Comparison of ENCODE assay signal across 12 cellular contexts in the genomic region with DNA sequence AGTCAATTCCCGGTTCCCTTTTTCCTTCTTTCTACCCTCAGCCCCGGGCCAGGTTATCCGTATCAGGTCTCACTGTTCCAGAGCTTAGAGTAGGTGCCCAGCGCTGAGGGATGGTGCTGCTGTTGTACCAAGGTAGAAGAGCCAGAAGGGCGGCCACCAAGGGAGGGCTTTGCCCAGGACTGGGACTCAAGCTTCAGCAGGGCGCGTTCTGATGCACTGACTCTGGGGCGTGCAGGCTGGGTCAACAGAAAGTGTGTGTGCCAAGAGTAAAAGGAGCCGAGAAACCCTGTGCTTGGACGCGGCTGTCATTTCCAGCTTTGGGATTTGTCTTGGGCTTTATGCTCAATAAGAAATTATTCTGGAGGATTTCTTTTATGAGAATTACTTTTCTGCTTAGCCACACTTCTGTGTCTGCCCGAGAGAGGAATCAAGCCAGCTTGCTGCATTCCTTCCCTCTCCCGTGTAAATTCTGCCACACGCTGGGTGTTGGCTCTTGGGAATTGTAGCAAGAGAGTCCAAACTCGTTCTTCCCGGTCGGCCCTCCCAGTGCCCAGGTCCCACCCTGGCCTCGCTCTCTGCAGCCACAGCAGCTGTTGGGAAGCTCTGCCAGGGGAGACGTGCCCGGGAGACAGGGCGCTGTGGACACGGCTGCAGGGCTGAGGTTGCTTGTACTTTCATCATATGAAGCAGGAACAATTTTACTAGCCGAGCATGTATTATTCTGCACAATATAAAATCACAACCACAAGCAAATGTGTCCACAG.
DNase-seq lines count a peak whose midpoint lies in the region; ATAC-seq and TF ChIP-seq lines count a peak whose summit lies in the region.
"Had no signal": no experiment of that assay in that cellular context is flagged by ENCODE, and none has a peak within 500 bp of the region (broad histone marks: within the 10 kb centered on the region; RNA-seq: fewer than 3 reads in every experiment).

No MANE protein-coding gene starts in this region.

- H4K20me1 ChIP-seq in fibroblast of lung (ENCODE audit: control insufficient read depth, extremely low read depth, insufficient read depth, low read length) = no peaks in the 10 kb centered on the region
- H4K20me1 ChIP-seq in osteoblast (ENCODE audit: insufficient read depth, low read length) = no peaks in the 10 kb centered on the region

- TF ChIP-seq CTCF in fibroblast of lung (conservative IDR thresholded peaks at IDR 0.05 in 1 of 2, IDR thresholded peaks at IDR 0.05 in 1 of 2; ENCODE audit: low read depth in 1 of 2, low read length in 2 of 2) = no peak
- no peak for TF ChIP-seq CTCF in osteoblast (IDR thresholded peaks at IDR 0.05; ENCODE audit: extremely low read depth, low read depth, low read length)
- no peak for TF ChIP-seq CTCF in A673 (conservative IDR thresholded peaks at IDR 0.05; ENCODE audit: low read depth, low read length)

- no peaks in the 10 kb centered on the region for H3K9me3 ChIP-seq in SJCRH30 (replicated peaks)
- H3K9me3 ChIP-seq in fibroblast of lung (ENCODE audit: control insufficient read depth, insufficient read depth, low read depth, low read length) = no peaks in the 10 kb centered on the region
- H3K9me3 ChIP-seq in osteoblast (ENCODE audit: low read depth, low read length) = no peaks in the 10 kb centered on the region
- H3K9me3 ChIP-seq in A673 (ENCODE audit: low read depth, low read length, poor library complexity, severe bottlenecking) = no peaks in the 10 kb centered on the region
- H3K9me3 ChIP-seq: BLaER1 treated with 17β-estradiol and CSF1 and Interleukin-3, amounts not matched to agents 10 nM and 100 nM had no signal

- no peaks in the 10 kb centered on the region for H3K79me2 ChIP-seq in fibroblast of lung (ENCODE audit: control insufficient read depth, insufficient read depth, low read length)
- no peaks in the 10 kb centered on the region for H3K79me2 ChIP-seq in osteoblast (ENCODE audit: insufficient read depth, low read length)

- H3K4me2 ChIP-seq in fibroblast of lung (ENCODE audit: extremely low read depth, insufficient read depth, low read length) (peak overlapping the region; percentile 84), osteoblast (ENCODE audit: insufficient read depth, low read length) (peak overlapping the region; percentile 81)
- H3K4me2 ChIP-seq: BLaER1 treated with 17β-estradiol and CSF1 and Interleukin-3, amounts not matched to agents 10 nM and 100 nM had no signal

- peaks cover 16% of the 10 kb centered on the region for H3K4me1 ChIP-seq in SJCRH30
- H3K4me1 ChIP-seq in fibroblast of lung (ENCODE audit: control insufficient read depth, extremely low read depth, insufficient read depth, low read length) = peaks cover 7% of the 10 kb centered on the region
- H3K4me1 ChIP-seq in osteoblast (ENCODE audit: insufficient read depth, low read length) = peaks cover 28% of the 10 kb centered on the region
- H3K4me1 ChIP-seq in A673 (ENCODE audit: insufficient read depth, low read length, poor library complexity, severe bottlenecking) = no peaks in the 10 kb centered on the region

- H3K36me3 ChIP-seq in SJCRH30 = no peaks in the 10 kb centered on the region
- H3K36me3 ChIP-seq in fibroblast of lung (ENCODE audit: control insufficient read depth, insufficient read depth, low read length) = peaks cover 4% of the 10 kb centered on the region
- peaks cover 11% of the 10 kb centered on the region for H3K36me3 ChIP-seq in osteoblast (ENCODE audit: insufficient read depth, low read length)
- no peaks in the 10 kb centered on the region for H3K36me3 ChIP-seq in A673 (ENCODE audit: insufficient read depth, low read length, poor library complexity, severe bottlenecking)

- DNase-seq in AG20443 (ENCODE audit: low spot score) (peak; percentile 52), SJCRH30 (peak; percentile 53 to 62), fibroblast of lung (ENCODE audit: low read depth in 2 of 2) (peak; percentile 34 to 89), osteoblast (ENCODE audit: insufficient read length, low spot score, missing footprints) (peak; percentile 83), A673 (ENCODE audit: low spot score) (no peak), ureter (ENCODE audit: low spot score) (no peak)
- DNase-seq: activated CD4-positive, alpha-beta T cell treated with anti-CD3 and anti-CD28 coated beads for 48 hours; activated naive CD4-positive, alpha-beta T cell treated with anti-CD3 and anti-CD28 coated beads, Interleukin-2, amount 10 ng/mL, durations not matched to agents 7 days and 5 days had no signal

- no peak overlapping the region for H3K27ac ChIP-seq in SJCRH30
- H3K27ac ChIP-seq in fibroblast of lung (ENCODE audit: insufficient read depth, low read length) = peak overlapping the region; percentile 14
- peak overlapping the region; percentile 45 for H3K27ac ChIP-seq in osteoblast (ENCODE audit: low read depth, low read length)
- no peak overlapping the region for H3K27ac ChIP-seq in A673 (ENCODE audit: low read depth, low read length, poor library complexity, severe bottlenecking)
- H3K27ac ChIP-seq: BLaER1 treated with 17β-estradiol and CSF1 and Interleukin-3, amounts not matched to agents 10 nM and 100 nM had no signal

- H2AFZ ChIP-seq in fibroblast of lung (ENCODE audit: low read length) = no peak overlapping the region
- peak overlapping the region; percentile 57 for H2AFZ ChIP-seq in osteoblast (ENCODE audit: low read length)

- ATAC-seq in HG03039 (IDR thresholded peaks at IDR 0.05; ENCODE audit: unreplicated experiment) = no peak
- ATAC-seq in GM21723 (IDR thresholded peaks at IDR 0.05; ENCODE audit: unreplicated experiment) = no peak

- CTCF ChIA-PET in A673 (lab: Charles Lee) = no interaction called here

- peak overlapping the region; percentile 5 for H3K9ac ChIP-seq in fibroblast of lung (ENCODE audit: insufficient read depth, low read length)
- H3K9ac ChIP-seq: BLaER1 treated with 17β-estradiol and CSF1 and Interleukin-3, amounts not matched to agents 10 nM and 100 nM had no signal

- BruUV-seq in A673 (replicated peaks; lab: Mats Ljungman, UMichigan) = no TSS peak

- POLR2A ChIA-PET in A673 (lab: Charles Lee; ENCODE audit: low non-redundant PET) = no interaction called here

- H3K27me3 ChIP-seq in SJCRH30 = no peaks in the 10 kb centered on the region
- no peaks in the 10 kb centered on the region for H3K27me3 ChIP-seq in fibroblast of lung (ENCODE audit: control insufficient read depth, insufficient read depth, low read length)
- H3K27me3 ChIP-seq in osteoblast (ENCODE audit: insufficient read depth, low read length) = no peaks in the 10 kb centered on the region
- no peaks in the 10 kb centered on the region for H3K27me3 ChIP-seq in A673 (replicated peaks; ENCODE audit: insufficient read depth, low read depth, low read length, poor library complexity)
- H3K27me3 ChIP-seq: BLaER1 treated with 17β-estradiol and CSF1 and Interleukin-3, amounts not matched to agents 10 nM and 100 nM had no signal

- intact Hi-C loops in A673 (cut with micrococcal nuclease; ENCODE audit: unreplicated experiment) = no loop called here

- H3K4me3 ChIP-seq in SJCRH30 = no peak overlapping the region
- H3K4me3 ChIP-seq in fibroblast of lung (replicated peaks in 1 of 4; ENCODE audit: control extremely low read depth in 1 of 4, insufficient read depth in 1 of 4, low read depth in 3 of 4, low read length in 4 of 4) = peak overlapping the region in 3 of 4 experiments; percentile 8 to 34 (median 17)
- peak overlapping the region; percentile 61 for H3K4me3 ChIP-seq in osteoblast (ENCODE audit: insufficient read depth, low read length)
- no peak overlapping the region for H3K4me3 ChIP-seq in A673 (ENCODE audit: low read depth, low read length, poor library complexity, severe bottlenecking)
- H3K4me3 ChIP-seq: BLaER1 treated with 17β-estradiol and CSF1 and Interleukin-3, amounts not matched to agents 10 nM and 100 nM; lung had no signal

Comparison
In these comparisons a context has a peak if more than half of its experiments do, and no peak if none do; other contexts are left out.
1. DNase-seq: peak in AG20443 (single experiment), SJCRH30 (2 of 2), fibroblast of lung (2 of 2) and osteoblast (single experiment); none in A673 (single experiment) and ureter (single experiment).
2. H3K27ac ChIP-seq: peak in fibroblast of lung (single experiment) and osteoblast (single experiment); none in SJCRH30 (single experiment) and A673 (single experiment).
3. H3K4me3 ChIP-seq: peak in fibroblast of lung (3 of 4) and osteoblast (single experiment); none in SJCRH30 (single experiment) and A673 (single experiment).